ENCODE assay signal across 21 cellular contexts in the genomic region with DNA sequence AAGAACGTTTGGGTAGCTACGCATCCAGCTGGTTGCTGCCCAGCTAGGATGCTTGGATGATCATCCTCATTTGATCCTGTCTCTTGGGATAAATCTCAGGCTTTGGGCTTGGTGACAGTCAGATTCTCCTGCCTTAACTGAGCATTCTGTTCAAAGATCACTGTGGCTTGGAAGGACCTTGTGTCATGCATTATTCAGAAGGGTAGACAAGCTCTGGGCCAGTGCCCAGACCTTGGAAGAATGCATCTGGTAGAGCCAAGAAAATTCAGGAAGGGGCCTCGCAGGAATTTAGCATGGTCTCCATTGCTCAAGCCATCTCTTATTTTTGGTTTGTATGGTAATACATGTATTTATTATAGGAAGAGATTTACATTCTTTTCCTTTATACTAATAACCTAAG.
DNase-seq lines count a peak whose midpoint lies in the region; TF ChIP-seq lines count a peak whose summit lies in the region.
"Had no signal": no experiment of that assay in that cellular context is flagged by ENCODE, and none has a peak within 500 bp of the region (broad histone marks: within the 10 kb centered on the region; RNA-seq: fewer than 3 reads in every experiment).

No MANE protein-coding gene starts in this region.

- H2AK5ac ChIP-seq in neuronal stem cell (ENCODE audit: low read depth, low read length): no peak overlapping the region

- H3K4ac ChIP-seq in neuronal stem cell (ENCODE audit: low read length): no peak overlapping the region

- H3K36me3 ChIP-seq in neural progenitor cell (no peaks in the 10 kb centered on the region), neuronal stem cell (replicated peaks in 1 of 2; ENCODE audit: control insufficient read depth in 2 of 2, insufficient read depth in 2 of 2, low read length in 2 of 2) (no peaks in the 10 kb centered on the region), Peyer's patch (no peaks in the 10 kb centered on the region)
- H3K36me3 ChIP-seq: BLaER1, HAP-1 had no signal

- H3K23ac ChIP-seq in neuronal stem cell (ENCODE audit: low read depth, low read length, poor library complexity): no peak overlapping the region

- no peaks in the 10 kb centered on the region for H3K79me2 ChIP-seq in neural progenitor cell (ENCODE audit: low read depth)

- H3K4me3 Mint-ChIP-seq in neural progenitor cell: no peak overlapping the region
- H3K4me3 Mint-ChIP-seq: CD4-positive, CD25-positive, alpha-beta regulatory T cell; GM23338; HFFc6 had no signal

- no peaks in the 10 kb centered on the region for H3K79me1 ChIP-seq in neuronal stem cell (ENCODE audit: low read depth, low read length)

- H3K36me3 Mint-ChIP-seq in neural progenitor cell: no peaks in the 10 kb centered on the region
- H3K36me3 Mint-ChIP-seq: CD4-positive, CD25-positive, alpha-beta regulatory T cell had no signal

- no peak overlapping the region for H3K18ac ChIP-seq in neuronal stem cell (ENCODE audit: low read length)

- H4K20me1 ChIP-seq in neural progenitor cell (ENCODE audit: low read depth): no peaks in the 10 kb centered on the region
- H4K20me1 ChIP-seq: BLaER1 had no signal

- peaks cover 3% of the 10 kb centered on the region for H3K27me3 Mint-ChIP-seq in neural progenitor cell (ENCODE audit: insufficient read depth, low read depth)

- H3K4me2 ChIP-seq in neural progenitor cell (no peak overlapping the region), neuronal stem cell (ENCODE audit: insufficient read depth, low read length, poor library complexity, severe bottlenecking) (no peak overlapping the region)
- H3K4me2 ChIP-seq: BLaER1, GM23338 had no signal

- WGBS in neuronal stem cell (ENCODE audit: extremely low coverage in 2 of 2, insufficient read length in 2 of 2, insufficient replicate concordance in 1 of 2), 2 donors: no CpG with 5 or more reads among the region's 3 CpGs

- H3K4me3 ChIP-seq in neural progenitor cell (no peak overlapping the region), neuronal stem cell (ENCODE audit: low read length in 2 of 2) (no peak overlapping the region), Peyer's patch (no peak overlapping the region)
- H3K4me3 ChIP-seq: BLaER1, GM23338, HAP-1 had no signal

- H3K9ac ChIP-seq in neural progenitor cell: no peak overlapping the region
- H3K9ac ChIP-seq in neuronal stem cell (ENCODE audit: low read depth, low read length, poor library complexity): no peak overlapping the region
- H3K9ac ChIP-seq: BLaER1 had no signal

- H2AFZ ChIP-seq in neural progenitor cell (replicated peaks): no peak overlapping the region
- H2AFZ ChIP-seq in neuronal stem cell (ENCODE audit: low read length): no peak overlapping the region
- H2AFZ ChIP-seq: GM23338 had no signal

- TF ChIP-seq POLR2A in Peyer's patch (IDR thresholded peaks at IDR 0.05): no peak

- peaks cover 19% of the 10 kb centered on the region for H3K4me1 Mint-ChIP-seq in neural progenitor cell
- H3K4me1 Mint-ChIP-seq: CD4-positive, CD25-positive, alpha-beta regulatory T cell had no signal

- H3K27ac ChIP-seq in neural progenitor cell (no peak overlapping the region), substantia nigra (ENCODE audit: low read depth, low read length, poor library complexity, severe bottlenecking) (no peak overlapping the region), neuronal stem cell (replicated peaks; ENCODE audit: low read length) (no peak overlapping the region), Peyer's patch (no peak overlapping the region)
- H3K27ac ChIP-seq: BLaER1 had no signal

- H2BK15ac ChIP-seq in neuronal stem cell (ENCODE audit: low read length): no peak overlapping the region

- no peak overlapping the region for H3K14ac ChIP-seq in neuronal stem cell (ENCODE audit: low read length)

- DNase-seq in anterior cingulate cortex (lab: John Stamatoyannopoulos, UW): peak in 34 of 58 donors; percentile 1 to 64 (median 14)
- peak; percentile 63 for DNase-seq in globus pallidus (ENCODE audit: low spot score)
- DNase-seq in neural progenitor cell (ENCODE audit: low spot score): no peak
- peak in 29 of 49 donors; percentile 0 to 53 (median 9) for DNase-seq in substantia nigra (lab: John Stamatoyannopoulos, UW)
- no peak for DNase-seq in neuronal stem cell (ENCODE audit: low spot score)
- no peak for DNase-seq in NCI-H1930 (lab: John Stamatoyannopoulos, UW)
- no peak for DNase-seq in Peyer's patch
- DNase-seq: CD4-positive, CD25-positive, alpha-beta regulatory T cell; HFFc6; KBM-7; MV-4-11; NCI-H1105; NCI-H1436 treated with DMSO at 0.1 percent for 48 hours; NCI-H187 treated with DMSO at 0.1 percent for 48 hours; NCI-H2107; NCI-H446; NCI-H524 treated with DMSO at 0.1 percent for 48 hours; NCI-H774 had no signal

- peak overlapping the region; percentile 38 for H3K27ac Mint-ChIP-seq in neural progenitor cell
- H3K27ac Mint-ChIP-seq: CD4-positive, CD25-positive, alpha-beta regulatory T cell; GM23338; HFFc6 had no signal

- H3K9me3 ChIP-seq in neural progenitor cell (ENCODE audit: low read depth) (no peaks in the 10 kb centered on the region), neuronal stem cell (replicated peaks in 1 of 2; ENCODE audit: control insufficient read depth in 2 of 2, insufficient read depth in 1 of 2, low read depth in 1 of 2, low read length in 2 of 2) (no peaks in the 10 kb centered on the region), Peyer's patch (no peaks in the 10 kb centered on the region)
- H3K9me3 ChIP-seq: BLaER1, HAP-1 had no signal

- no peak overlapping the region for H2BK120ac ChIP-seq in neuronal stem cell (ENCODE audit: low read depth, low read length)

- no peaks in the 10 kb centered on the region for H3K9me3 Mint-ChIP-seq in neural progenitor cell
- H3K9me3 Mint-ChIP-seq: GM23338 had no signal

- H2BK5ac ChIP-seq in neuronal stem cell (ENCODE audit: low read length): no peak overlapping the region

- H3K4me1 ChIP-seq in neural progenitor cell (peaks cover 7% of the 10 kb centered on the region), neuronal stem cell (ENCODE audit: control insufficient read depth in 2 of 2, insufficient read depth in 1 of 2, low read depth in 1 of 2, low read length in 2 of 2) (peaks cover 2 to 6% of the 10 kb centered on the region in 2 donors), Peyer's patch (no peaks in the 10 kb centered on the region)
- H3K4me1 ChIP-seq: BLaER1, HAP-1 had no signal

- no peaks in the 10 kb centered on the region for H3K27me3 ChIP-seq in neural progenitor cell
- H3K27me3 ChIP-seq in neuronal stem cell (ENCODE audit: control insufficient read depth in 3 of 3, insufficient read depth in 3 of 3, low read depth in 1 of 3, low read length in 3 of 3): no peaks in the 10 kb centered on the region
- H3K27me3 ChIP-seq in Peyer's patch: no peaks in the 10 kb centered on the region
- H3K27me3 ChIP-seq: BLaER1 had no signal

- H3F3A ChIP-seq in neural progenitor cell (ENCODE audit: low read depth): no peaks in the 10 kb centered on the region

- H4K8ac ChIP-seq in neuronal stem cell (ENCODE audit: low read depth, low read length): no peak overlapping the region

- H4K91ac ChIP-seq in neuronal stem cell (ENCODE audit: low read depth, low read length, poor library complexity): no peak overlapping the region

- H2BK12ac ChIP-seq in neuronal stem cell (ENCODE audit: low read length): no peak overlapping the region

- TF ChIP-seq CTCF in neural progenitor cell (IDR thresholded peaks at IDR 0.05): no peak
- no peak for TF ChIP-seq CTCF in Peyer's patch (IDR thresholded peaks at IDR 0.05)

Comparison
In these comparisons a context has a peak if more than half of its experiments do, and no peak if none do; other contexts are left out.
1. DNase-seq: peak in anterior cingulate cortex (34 of 58), globus pallidus (single experiment) and substantia nigra (29 of 49); none in neural progenitor cell (single experiment), neuronal stem cell (single experiment), NCI-H1930 (0 of 2) and Peyer's patch (0 of 3).